In the genomic region with DNA sequence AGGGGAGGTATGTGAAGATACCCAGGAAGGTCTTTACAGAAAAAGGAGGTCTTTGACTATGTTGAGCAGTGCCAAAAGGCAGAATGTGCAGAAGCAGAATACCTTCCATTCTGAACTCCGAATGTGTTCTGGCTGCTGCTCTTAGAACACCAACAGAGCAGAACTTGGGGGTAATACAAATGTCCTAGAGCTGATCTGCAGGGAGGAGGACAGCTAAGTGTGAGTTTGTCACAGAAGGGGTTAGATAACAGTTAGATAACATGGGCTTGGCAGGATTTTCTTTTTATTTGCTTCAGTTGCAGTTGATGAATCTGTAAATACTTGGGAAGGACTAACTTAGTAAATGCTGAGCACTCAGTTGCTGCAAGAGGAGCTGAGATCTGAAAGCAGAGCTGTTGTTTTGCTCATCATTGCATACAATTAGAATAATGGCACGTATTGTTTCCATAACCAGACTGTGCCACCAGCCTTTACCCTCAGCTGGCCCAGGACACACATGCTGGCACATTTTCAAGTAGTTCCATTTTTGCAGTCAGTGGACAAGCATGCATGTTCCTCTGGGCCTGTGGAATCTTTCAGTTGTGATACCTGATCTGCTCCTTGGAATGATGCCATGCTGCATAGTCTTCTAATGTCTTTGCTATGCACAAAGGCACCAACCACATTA, we compare ENCODE assay signal across 12 cellular contexts. TPM values are rescaled to one million over a fixed set of nuclear protein-coding genes. Genes with fewer than 3 reads are reported as not detected.
A peak's percentile ranks its signal among the peaks of the same experiment; 100 is the strongest.
DNase-seq lines count a peak whose midpoint lies in the region; ATAC-seq and TF ChIP-seq lines count a peak whose summit lies in the region.
"Had no signal": no experiment of that assay in that cellular context is flagged by ENCODE, and none has a peak within 500 bp of the region (broad histone marks: within the 10 kb centered on the region; RNA-seq: fewer than 3 reads in every experiment).

No MANE protein-coding gene starts in this region.

- ATAC-seq in GM21723 (IDR thresholded peaks at IDR 0.05; ENCODE audit: unreplicated experiment), result no peak
- no peak for ATAC-seq in HG03571 (IDR thresholded peaks at IDR 0.05; ENCODE audit: unreplicated experiment)

- no peaks in the 10 kb centered on the region for H3K27me3 ChIP-seq in testis
- H3K27me3 ChIP-seq: colonic mucosa had no signal

- TF ChIP-seq POLR2A in testis (IDR thresholded peaks at IDR 0.05), result no peak

- no peaks in the 10 kb centered on the region for H3K9me3 ChIP-seq in testis
- H3K9me3 ChIP-seq: colonic mucosa had no signal

- peaks cover 5% of the 10 kb centered on the region for H3K4me1 ChIP-seq in testis
- H3K4me1 ChIP-seq: colonic mucosa had no signal

- no peaks in the 10 kb centered on the region for H3K36me3 ChIP-seq in testis (ENCODE audit: low read depth, missing control alignments)
- H3K36me3 ChIP-seq: colonic mucosa had no signal

- no peak overlapping the region for H3K4me3 ChIP-seq in fibroblast of mammary gland (ENCODE audit: control insufficient read depth, low read depth, low read length)
- H3K4me3 ChIP-seq in testis, result no peak overlapping the region
- H3K4me3 ChIP-seq: colonic mucosa, lung had no signal

- DNase-seq in ELR (ENCODE audit: low read depth), result peak; percentile 90
- peak; percentile 67 for DNase-seq in NCI-H69 (lab: John Stamatoyannopoulos, UW)
- peak; percentile 93 for DNase-seq in fibroblast of mammary gland (ENCODE audit: low read depth)
- peak; percentile 48 for DNase-seq in putamen (ENCODE audit: low spot score)
- DNase-seq in HT-29 (ENCODE audit: low spot score), result no peak
- DNase-seq in testis, result no peak
- DNase-seq: activated CD4-positive, alpha-beta T cell treated with anti-CD3 and anti-CD28 coated beads, Interleukin-2, amount 10 ng/mL, durations not matched to agents 24 days and 14 days; colonic mucosa; NCI-H2227 treated with DMSO at 0.1 percent for 48 hours had no signal

- intact Hi-C loops in testis (cut with DNase I; ENCODE audit: low total_unique reads), result no loop called here

- H3K27ac ChIP-seq in testis, result no peak overlapping the region
- H3K27ac ChIP-seq: colonic mucosa had no signal

- TF ChIP-seq CTCF in fibroblast of mammary gland (conservative IDR thresholded peaks at IDR 0.05; ENCODE audit: control insufficient read depth, insufficient read depth, low read depth, low read length), result no peak
- no peak for TF ChIP-seq CTCF in testis (IDR thresholded peaks at IDR 0.05)

- 46 to 63% methylated on average over 2 of the region's 2 CpGs for WGBS in testis, 2 donors

RNA-seq across cellular contexts. Expression of a gene that starts 55.9 kb away (rescaled TPM):
- not detected in 2 replicates for total RNA-seq in HT-29 (2014; rRNA removed; shearing (Covaris generic))
- total RNA-seq in testis, result 10 to 100 TPM; 55.0 to 59.4 TPM
- polyA plus RNA-seq in testis (ENCODE audit: insufficient read depth, low read depth, low replicate concordance), result 31.8 TPM

Comparison
In these comparisons a context has a peak if more than half of its experiments do, and no peak if none do; other contexts are left out.
1. DNase-seq: peak in ELR (single experiment), NCI-H69 (single experiment), fibroblast of mammary gland (single experiment) and putamen (single experiment); none in HT-29 (single experiment) and testis (single experiment).
2. RNA of a gene that starts 55.9 kb away (total RNA-seq): 55.0 to 59.4 TPM in testis; not detected in HT-29; every median in the first group is over 10 times any median in the second.